Comparison of ENCODE assay signal across 1 cellular context in genomic region chr9:122197334-122197872, GRCh38.
TF ChIP-seq lines count a peak whose summit lies in the region.

No MANE protein-coding gene starts in this region.

TF ChIP-seq in WTC11, 78 proteins besides CTCF, POLR2A, EP300 and RAD21 (continued from another document):
- TF ChIP-seq ZNF425 (CRISPR knock-in tag; conservative IDR thresholded peaks at IDR 0.05) (no peak), TCF7 (CRISPR knock-in tag; IDR thresholded peaks at IDR 0.05; ENCODE audit: low read depth) (no peak), STAT6 (CRISPR knock-in tag; conservative IDR thresholded peaks at IDR 0.05; ENCODE audit: low read depth) (no peak)
TF ChIP-seq in WTC11: peak in this region for 0.
